30 cellular contexts compared by ENCODE assay signal in the genomic region with DNA sequence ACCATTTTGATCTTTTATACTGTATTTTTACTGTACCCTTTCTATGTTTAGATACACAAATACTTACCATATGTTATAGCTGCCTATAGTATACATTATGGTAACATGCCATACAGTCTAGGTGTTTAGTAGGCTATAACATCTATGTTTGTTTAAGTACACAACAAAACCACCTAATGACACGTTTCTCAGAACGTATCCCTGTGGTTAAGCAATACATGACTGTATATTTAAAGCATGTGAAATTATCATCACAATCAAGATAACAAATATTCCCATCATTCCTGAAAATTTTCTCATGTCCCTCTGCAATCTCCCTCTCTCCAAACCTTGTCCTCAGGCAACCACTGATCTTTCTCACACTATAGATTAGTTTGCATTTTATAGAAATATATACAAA.
A peak's percentile ranks its signal among the peaks of the same experiment; 100 is the strongest.
DNase-seq lines count a peak whose midpoint lies in the region; ATAC-seq, FAIRE-seq and TF ChIP-seq lines count a peak whose summit lies in the region.
"Had no signal": no experiment of that assay in that cellular context is flagged by ENCODE, and none has a peak within 500 bp of the region (broad histone marks: within the 10 kb centered on the region; RNA-seq: fewer than 3 reads in every experiment).

No MANE protein-coding gene starts in this region.

- in situ Hi-C loops in brain microvascular endothelial cell (cut with HindIII; ENCODE audit: low pct_ligation_motif_present, low sequenced_read_pairs), result no loop called here
- in situ Hi-C loops in GM13977 (cut with MboI; ENCODE audit: low pct_unique_long_range_greater_than_20kb, low sequenced_read_pairs, unreplicated experiment), result no loop called here

- no peak overlapping the region for H3K9ac ChIP-seq in keratinocyte (ENCODE audit: control insufficient read depth, extremely low read depth, insufficient read depth, low read length)
- H3K9ac ChIP-seq: neural progenitor cell had no signal

- no peak overlapping the region for H3K4me3 ChIP-seq in brain microvascular endothelial cell (ENCODE audit: low read depth, low read length)
- no peak overlapping the region for H3K4me3 ChIP-seq in keratinocyte (ENCODE audit: control insufficient read depth in 2 of 3, extremely low read depth in 1 of 3, insufficient read depth in 2 of 3, low read depth in 1 of 3, low read length in 3 of 3)
- H3K4me3 ChIP-seq: A549, adrenal gland, left ventricle myocardium inferior, MG63, neural progenitor cell, SK-N-MC, spleen had no signal

- TF ChIP-seq CTCF in brain microvascular endothelial cell (IDR thresholded peaks at IDR 0.05; ENCODE audit: low read depth, low read length, missing control alignments) (no peak), keratinocyte (optimal IDR thresholded peaks at IDR 0.05 in 1 of 3, IDR thresholded peaks at IDR 0.05 in 1 of 3, conservative IDR thresholded peaks at IDR 0.05 in 1 of 3; ENCODE audit: extremely low read depth in 1 of 3, insufficient read depth in 2 of 3, low read length in 3 of 3) (no peak), GM13977 (IDR thresholded peaks at IDR 0.05; ENCODE audit: extremely low read depth, insufficient read depth, missing control alignments) (no peak)

- H3K9me1 ChIP-seq in keratinocyte (ENCODE audit: control insufficient read depth, extremely low read depth, insufficient read depth, low read length), result no peaks in the 10 kb centered on the region

- H3K4me2 ChIP-seq in keratinocyte (ENCODE audit: control insufficient read depth, extremely low read depth, insufficient read depth, low read depth, low read length), result no peak overlapping the region
- H3K4me2 ChIP-seq: A549, neural progenitor cell had no signal

- H4K20me1 ChIP-seq in keratinocyte (ENCODE audit: control insufficient read depth, extremely low read depth, insufficient read depth, low read length), result no peaks in the 10 kb centered on the region

- H3K79me2 ChIP-seq in keratinocyte (ENCODE audit: control insufficient read depth, insufficient read depth, low read length), result peaks cover 44% of the 10 kb centered on the region

- H3K4me1 ChIP-seq in keratinocyte (ENCODE audit: control insufficient read depth, extremely low read depth, insufficient read depth, low read length), result peaks cover 11% of the 10 kb centered on the region
- H3K4me1 ChIP-seq: adrenal gland, left ventricle myocardium inferior, spleen had no signal

- no peak for ATAC-seq in GM21529 (IDR thresholded peaks at IDR 0.05; ENCODE audit: unreplicated experiment)
- ATAC-seq: A549; activated CD4-positive, CD25-positive, alpha-beta regulatory T cell treated with anti-CD3 and anti-CD28 coated beads, Interleukin-2, amount 50 U/mL, for 24 hours; right cardiac atrium; stimulated activated naive CD8-positive, alpha-beta T cell treated with anti-CD3 and anti-CD28 coated beads, Interleukin-15, Interleukin-2, amounts not matched to agents 100 U/mL and 50 U/mL, for 24 hours had no signal

- H3K9me3 ChIP-seq in keratinocyte (ENCODE audit: control insufficient read depth, low read depth, low read length), result no peaks in the 10 kb centered on the region
- H3K9me3 ChIP-seq: A549, adrenal gland, MG63, spleen had no signal

- no peaks in the 10 kb centered on the region for H3K27me3 ChIP-seq in brain microvascular endothelial cell (replicated peaks)
- H3K27me3 ChIP-seq in keratinocyte (ENCODE audit: control insufficient read depth, extremely low read depth, insufficient read depth, low read length), result no peaks in the 10 kb centered on the region
- H3K27me3 ChIP-seq: adrenal gland, MG63, neural progenitor cell, spleen had no signal

- peak; percentile 59 for FAIRE-seq in keratinocyte (lab: Jason Lieb, UNC)
- FAIRE-seq: A549, colon, GM12891 had no signal

- dilution Hi-C loops in keratinocyte (cut with MboI; ENCODE audit: extremely low pct_ligation_motif_present, low sequenced_read_pairs), result no loop called here

- H2AFZ ChIP-seq in keratinocyte (ENCODE audit: control insufficient read depth, low read length), result no peak overlapping the region
- H2AFZ ChIP-seq: neural progenitor cell had no signal

- H3K36me3 ChIP-seq in brain microvascular endothelial cell (replicated peaks) (no peaks in the 10 kb centered on the region), keratinocyte (ENCODE audit: control insufficient read depth in 2 of 2, extremely low read depth in 1 of 2, insufficient read depth in 2 of 2, low read length in 2 of 2) (peaks cover 5 to 13% of the 10 kb centered on the region in 2 experiments)
- H3K36me3 ChIP-seq: adrenal gland, neural progenitor cell had no signal

- DNase-seq in EH (ENCODE audit: low read depth) (peak; percentile 68), NCI-H226 (peak; percentile 53), brain microvascular endothelial cell (peak; percentile 16), keratinocyte (ENCODE audit: low read depth, low spot score) (no peak), iPS-NIHi7 (ENCODE audit: extremely low spot score) (no peak), NCI-H1436 treated with DMSO at 0.1 percent for 48 hours (lab: John Stamatoyannopoulos, UW) (no peak), GM13977 (ENCODE audit: low spot score) (no peak)
- DNase-seq: activated CD4-positive, alpha-beta memory T cell treated with anti-CD3 and anti-CD28 coated beads for 36 hours; activated naive CD4-positive, alpha-beta T cell treated with anti-CD3 and anti-CD28 coated beads for 36 hours; adrenal gland; CD8-positive, alpha-beta memory T cell; islet precursor cell; left ventricle myocardium inferior; MG63; NCI-H1105; NCI-H187 treated with DMSO at 0.1 percent for 48 hours; NCI-H2171; NCI-H510A treated with DMSO at 0.1 percent for 48 hours; NK-92 treated with Interleukin-12 subunit alpha and Interleukin-12 subunit beta, amount 100 ng/mL, for 24 hours; right cardiac atrium; spleen; stimulated activated CD4-positive, alpha-beta T cell treated with anti-CD3 and anti-CD28 coated beads, Interleukin-2, amount 100 ng/mL, for 24 hours; stimulated activated naive CD8-positive, alpha-beta T cell treated with anti-CD3 and anti-CD28 coated beads, Interleukin-15, Interleukin-2, amounts not matched to agents 100 U/mL and 50 U/mL, for 24 hours had no signal

- H3K27ac ChIP-seq in brain microvascular endothelial cell (no peak overlapping the region), keratinocyte (ENCODE audit: control insufficient read depth, insufficient read depth, low read length) (peak overlapping the region; percentile 14)
- H3K27ac ChIP-seq: A549, adrenal gland, left ventricle myocardium inferior, neural progenitor cell, SK-N-MC, spleen had no signal

Comparison
In these comparisons a context has a peak if more than half of its experiments do, and no peak if none do; other contexts are left out.
1. DNase-seq: peak in EH (single experiment), NCI-H226 (single experiment) and brain microvascular endothelial cell (single experiment); none in keratinocyte (single experiment), iPS-NIHi7 (single experiment), NCI-H1436 treated with DMSO at 0.1 percent for 48 hours (single experiment) and GM13977 (single experiment).